ENCODE assay signal across 8 cellular contexts in genomic region chr6:36197739-36198221, GRCh38. TPM values are rescaled to one million over a fixed set of nuclear protein-coding genes. Genes with fewer than 3 reads are reported as not detected.
DNase-seq lines count a peak whose midpoint lies in the region; ATAC-seq and TF ChIP-seq lines count a peak whose summit lies in the region.

No MANE protein-coding gene starts in this region.

- intact Hi-C loops in testis (cut with DNase I; ENCODE audit: low total_unique reads), result no loop called here

- DNase-seq in activated T-cell treated with anti-CD3 and anti-CD28 coated beads, Interleukin-2, amount 50 U/mL, for 4 hours, result no peak
- DNase-seq in activated T-cell treated with anti-CD3 and anti-CD28 coated beads, Interleukin-2, amount 50 U/mL, for 48 hours, result no peak
- DNase-seq in activated naive CD8-positive, alpha-beta T cell treated with anti-CD3 and anti-CD28 coated beads for 36 hours, result no peak
- DNase-seq in left kidney (ENCODE audit: low read depth, low spot score) (peak; percentile 30), testis (no peak), NCI-H1417 treated with DMSO at 0.1 percent for 48 hours (lab: John Stamatoyannopoulos, UW) (no peak), NCI-H526 (lab: John Stamatoyannopoulos, UW) (no peak)
- no peak for DNase-seq in activated CD4-positive, CD25-positive, alpha-beta regulatory T cell treated with anti-CD3 and anti-CD28 coated beads, Interleukin-2, amount 50 U/mL, for 72 hours

- H3K9me3 ChIP-seq in testis, result no peaks in the 10 kb centered on the region

- H3K36me3 ChIP-seq in testis (ENCODE audit: low read depth, missing control alignments), result no peaks in the 10 kb centered on the region

- no peaks in the 10 kb centered on the region for H3K9me3 Mint-ChIP-seq in activated T-cell treated with anti-CD3 and anti-CD28 coated beads, Interleukin-2, amount 50 U/mL, for 4 hours
- peaks cover 6% of the 10 kb centered on the region for H3K9me3 Mint-ChIP-seq in activated naive CD8-positive, alpha-beta T cell treated with anti-CD3 and anti-CD28 coated beads for 36 hours

- no peak for ATAC-seq in activated T-cell treated with anti-CD3 and anti-CD28 coated beads, Interleukin-2, amount 50 U/mL, for 4 hours

- WGBS in testis, 2 donors, result 42 to 53% methylated on average over 17 of the region's 17 CpGs

- TF ChIP-seq POLR2A in testis (IDR thresholded peaks at IDR 0.05), result no peak

- TF ChIP-seq CTCF in testis (IDR thresholded peaks at IDR 0.05), result no peak

- H3K36me3 Mint-ChIP-seq in activated T-cell treated with anti-CD3 and anti-CD28 coated beads, Interleukin-2, amount 50 U/mL, for 4 hours (ENCODE audit: insufficient read depth), result peaks cover 20% of the 10 kb centered on the region
- H3K36me3 Mint-ChIP-seq in activated naive CD8-positive, alpha-beta T cell treated with anti-CD3 and anti-CD28 coated beads for 36 hours, result peaks cover 43% of the 10 kb centered on the region

- peaks cover 17% of the 10 kb centered on the region for H3K4me1 ChIP-seq in testis

- peak overlapping the region; percentile 94 for H3K27ac Mint-ChIP-seq in activated naive CD8-positive, alpha-beta T cell treated with anti-CD3 and anti-CD28 coated beads for 36 hours

- peak overlapping the region; percentile 97 to 99 for H3K27ac ChIP-seq in testis

- H3K4me3 Mint-ChIP-seq in activated T-cell treated with anti-CD3 and anti-CD28 coated beads, Interleukin-2, amount 50 U/mL, for 4 hours, result peak overlapping the region; percentile 89
- H3K4me3 Mint-ChIP-seq in activated naive CD8-positive, alpha-beta T cell treated with anti-CD3 and anti-CD28 coated beads for 36 hours, result peak overlapping the region; percentile 85

- H3K27me3 Mint-ChIP-seq in activated T-cell treated with anti-CD3 and anti-CD28 coated beads, Interleukin-2, amount 50 U/mL, for 4 hours (ENCODE audit: low read depth), result no peaks in the 10 kb centered on the region
- H3K27me3 Mint-ChIP-seq in activated naive CD8-positive, alpha-beta T cell treated with anti-CD3 and anti-CD28 coated beads for 36 hours, result no peaks in the 10 kb centered on the region

- no peaks in the 10 kb centered on the region for H3K27me3 ChIP-seq in testis

- H3K4me3 ChIP-seq in testis, result peak overlapping the region; percentile 87 to 88

- peaks cover 55% of the 10 kb centered on the region for H3K4me1 Mint-ChIP-seq in activated T-cell treated with anti-CD3 and anti-CD28 coated beads, Interleukin-2, amount 50 U/mL, for 4 hours (ENCODE audit: low read depth)
- peaks cover 38% of the 10 kb centered on the region for H3K4me1 Mint-ChIP-seq in activated naive CD8-positive, alpha-beta T cell treated with anti-CD3 and anti-CD28 coated beads for 36 hours

RNA-seq across cellular contexts. Expression of gene BRPF3, which starts 1.2 kb away (rescaled TPM):
- 10 to 100 TPM; 22.7 to 27.8 (median 26.0) TPM for total RNA-seq in activated T-cell treated with anti-CD3 and anti-CD28 coated beads, Interleukin-2, amount 50 U/mL, for 4 hours
- total RNA-seq in activated naive CD8-positive, alpha-beta T cell treated with anti-CD3 and anti-CD28 coated beads for 36 hours, result 10 to 100 TPM; 15.3 to 16.4 TPM
- total RNA-seq in testis, result 100 to 1,000 TPM; 102 to 104 TPM
- polyA plus RNA-seq in testis (ENCODE audit: insufficient read depth, low read depth, low replicate concordance), result 70.5 TPM
